8 cellular contexts compared by ENCODE assay signal in the genomic region with DNA sequence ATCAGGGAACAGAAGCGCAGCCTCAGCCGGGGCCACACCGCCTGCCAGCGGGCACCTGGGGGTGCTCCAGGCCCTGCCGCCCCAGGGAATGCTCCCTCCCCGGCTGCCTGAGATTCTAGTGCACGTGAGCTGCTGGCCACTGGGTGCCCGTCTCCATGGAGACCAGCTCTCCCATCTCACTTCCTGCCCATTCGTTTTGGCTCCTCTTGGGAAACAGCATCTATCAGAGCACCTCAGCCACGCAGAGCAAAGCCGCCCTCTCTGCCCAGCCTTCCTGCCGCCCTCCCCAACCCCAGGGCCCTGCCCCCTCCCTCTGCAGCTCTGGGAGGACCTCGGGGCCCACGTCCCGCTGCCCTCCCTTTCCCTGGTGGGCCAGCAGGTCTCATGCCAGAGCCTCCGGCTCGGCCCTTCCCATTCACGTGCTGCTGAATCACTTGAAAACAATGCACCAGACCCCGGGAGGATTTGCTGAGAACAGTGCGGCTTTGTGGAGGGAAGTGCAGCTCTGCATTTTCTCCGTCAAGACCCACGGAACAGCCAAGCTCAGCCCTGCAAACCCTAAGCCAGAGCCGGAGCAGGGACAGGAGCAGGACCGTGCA. TPM values are rescaled to one million over a fixed set of nuclear protein-coding genes. Genes with fewer than 3 reads are reported as not detected.
DNase-seq lines count a peak whose midpoint lies in the region; ATAC-seq and TF ChIP-seq lines count a peak whose summit lies in the region.

No MANE protein-coding gene starts in this region.

- WGBS in heart left ventricle, 4 donors = 2 to 4% (median 3%) methylated on average over 18 to 24 of the region's 24 CpGs

- DNase-seq in Caki2 (ENCODE audit: low read depth) (peak; percentile 97), NCI-H146 (lab: John Stamatoyannopoulos, UW) (peak; percentile 77), amniotic epithelial cell (ENCODE audit: low read depth) (peak; percentile 98), heart left ventricle (peak; percentile 81 to 89 (median 87)), osteoblast (ENCODE audit: insufficient read length, low spot score, missing footprints) (peak; percentile 99), D341Med (ENCODE audit: low spot score) (no peak)
- no peak for DNase-seq in effector CD4-positive, alpha-beta T cell
- DNase-seq in T-helper 2 cell treated with Interferon-gamma antibody and Interleukin-4, amounts not matched to agents 5 μg/mL and 100 μg/mL, for 36 hours (ENCODE audit: low spot score) = no peak

- H3K36me3 ChIP-seq in heart left ventricle (no peaks in the 10 kb centered on the region), osteoblast (ENCODE audit: insufficient read depth, low read length) (peaks cover 11% of the 10 kb centered on the region)

- H3K4me1 ChIP-seq in heart left ventricle (peaks cover 9 to 78% (median 70%) of the 10 kb centered on the region in 12 donors), osteoblast (ENCODE audit: insufficient read depth, low read length) (peaks cover 45% of the 10 kb centered on the region)

- H3K27ac Mint-ChIP-seq in T-helper 2 cell treated with Interferon-gamma antibody and Interleukin-4, amounts not matched to agents 5 μg/mL and 100 μg/mL, for 36 hours = no peak overlapping the region

- no peaks in the 10 kb centered on the region for H3K27me3 ChIP-seq in heart left ventricle
- no peaks in the 10 kb centered on the region for H3K27me3 ChIP-seq in osteoblast (ENCODE audit: insufficient read depth, low read length)

- no peaks in the 10 kb centered on the region for H3K9me3 Mint-ChIP-seq in T-helper 2 cell treated with Interferon-gamma antibody and Interleukin-4, amounts not matched to agents 5 μg/mL and 100 μg/mL, for 36 hours

- no peak overlapping the region for H3K4me3 Mint-ChIP-seq in T-helper 2 cell treated with Interferon-gamma antibody and Interleukin-4, amounts not matched to agents 5 μg/mL and 100 μg/mL, for 36 hours

- H3K9me3 ChIP-seq in heart left ventricle (no peaks in the 10 kb centered on the region), osteoblast (ENCODE audit: low read depth, low read length) (no peaks in the 10 kb centered on the region)

- peaks cover 14% of the 10 kb centered on the region for H3K27me3 Mint-ChIP-seq in T-helper 2 cell treated with Interferon-gamma antibody and Interleukin-4, amounts not matched to agents 5 μg/mL and 100 μg/mL, for 36 hours (ENCODE audit: low read depth)

- TF ChIP-seq CTCF in heart left ventricle (IDR thresholded peaks at IDR 0.05) = peak in 1 of 12 donors; percentile 1
- no peak for TF ChIP-seq CTCF in osteoblast (IDR thresholded peaks at IDR 0.05; ENCODE audit: extremely low read depth, low read depth, low read length)

- peaks cover 24% of the 10 kb centered on the region for H4K20me1 ChIP-seq in osteoblast (ENCODE audit: insufficient read depth, low read length)

- intact Hi-C loops in heart left ventricle (cut with DNase I) = loop anchor here in 7 of 10 donors (2.0 to 5.0 kb wide), 5 partner anchors 39 to 49 kb away; a partner anchor contains a TSS

- H3K4me3 ChIP-seq in heart left ventricle (peak overlapping the region in 10 of 12 donors; percentile 6 to 50 (median 29)), osteoblast (ENCODE audit: insufficient read depth, low read length) (peak overlapping the region; percentile 56)

- H3K4me1 Mint-ChIP-seq in T-helper 2 cell treated with Interferon-gamma antibody and Interleukin-4, amounts not matched to agents 5 μg/mL and 100 μg/mL, for 36 hours (ENCODE audit: low read depth) = peaks cover 17% of the 10 kb centered on the region

- peak in 1 of 2 donors; percentile 41 for TF ChIP-seq POLR2A in heart left ventricle (IDR thresholded peaks at IDR 0.05)

- ATAC-seq in heart left ventricle = peak; percentile 47 to 65 (median 62)

- H3K27ac ChIP-seq in heart left ventricle = peak overlapping the region; percentile 86 to 98 (median 96)
- peak overlapping the region; percentile 88 for H3K27ac ChIP-seq in osteoblast (ENCODE audit: low read depth, low read length)

- H3K79me2 ChIP-seq in osteoblast (ENCODE audit: insufficient read depth, low read length) = peaks cover 88% of the 10 kb centered on the region

- peak overlapping the region; percentile 70 for H3K4me2 ChIP-seq in osteoblast (ENCODE audit: insufficient read depth, low read length)

- no peaks in the 10 kb centered on the region for H3K36me3 Mint-ChIP-seq in T-helper 2 cell treated with Interferon-gamma antibody and Interleukin-4, amounts not matched to agents 5 μg/mL and 100 μg/mL, for 36 hours (ENCODE audit: low read depth)

- in situ Hi-C loops in Caki2 (cut with HindIII; ENCODE audit: low pct_unique_long_range_greater_than_20kb, low sequenced_read_pairs) = no loop called here

- no peak overlapping the region for H2AFZ ChIP-seq in osteoblast (ENCODE audit: low read length)

RNA-seq across cellular contexts. Expression of a gene that starts 19.4 kb away (rescaled TPM):
- 0.35 TPM in 1 of 2 replicates, not detected in the other for total RNA-seq in Caki2 (2014; rRNA removed; shearing (Covaris generic); ENCODE audit: low replicate concordance)
- 1 to 10 TPM in 3 of 9 donors, under 1 TPM in 6; 0.23 to 3.3 (median 0.52) TPM for total RNA-seq in heart left ventricle
- 1 to 10 TPM in 1 of 2 donors, under 1 TPM in 1; 0.29 to 2.0 TPM for polyA plus RNA-seq in heart left ventricle
- total RNA-seq in osteoblast = 2.5 and 5.3 TPM in 2 replicates

RNA-seq across cellular contexts. Expression of a gene that starts 41.6 kb away (rescaled TPM):
- total RNA-seq in Caki2 (2014; rRNA removed; shearing (Covaris generic); ENCODE audit: low replicate concordance) = 70.1 and 77.2 TPM in 2 replicates
- total RNA-seq in heart left ventricle (100 to 1,000 TPM in 4 of 9 donors, 10 to 100 TPM in 5; 65.6 to 201 (median 98.3) TPM), osteoblast (164 and 171 TPM in 2 replicates)
- 10 to 100 TPM; 25.1 to 54.4 TPM for polyA plus RNA-seq in heart left ventricle

RNA-seq across cellular contexts. Expression of a gene that starts 43.0 kb away (rescaled TPM):
- 28.8 and 32.9 TPM in 2 replicates for total RNA-seq in Caki2 (2014; rRNA removed; shearing (Covaris generic); ENCODE audit: low replicate concordance)
- total RNA-seq in heart left ventricle = 10 to 100 TPM; 14.0 to 40.9 (median 21.0) TPM
- polyA plus RNA-seq in heart left ventricle = 10 to 100 TPM; 11.7 to 18.3 TPM
- 30.8 and 34.8 TPM in 2 replicates for total RNA-seq in osteoblast

Comparison
In these comparisons a context has a peak if more than half of its experiments do, and no peak if none do; other contexts are left out.
1. DNase-seq: peak in Caki2 (single experiment), NCI-H146 (single experiment), amniotic epithelial cell (single experiment), heart left ventricle (5 of 5) and osteoblast (single experiment); none in effector CD4-positive, alpha-beta T cell (single experiment), T-helper 2 cell treated with Interferon-gamma antibody and Interleukin-4, amounts not matched to agents 5 μg/mL and 100 μg/mL, for 36 hours (single experiment) and D341Med (single experiment).